Comparison of ENCODE assay signal across 1 cellular context in genomic region chr7:98034044-98035035, GRCh38.
TF ChIP-seq lines count a peak whose summit lies in the region.

No MANE protein-coding gene starts in this region.

TF ChIP-seq in SK-N-SH, 30 proteins besides CTCF, POLR2A, EP300 and RAD21 (continued from another document):
- TF ChIP-seq ZBTB33 (IDR thresholded peaks at IDR 0.05; ENCODE audit: borderline replicate concordance, low read depth) (no peak), RXRA (IDR thresholded peaks at IDR 0.05; ENCODE audit: borderline replicate concordance, low read depth) (no peak), MAX (IDR thresholded peaks at IDR 0.05; ENCODE audit: low read depth) (no peak), ELF1 (IDR thresholded peaks at IDR 0.05) (no peak), MXI1 (IDR thresholded peaks at IDR 0.05; ENCODE audit: low read depth, low read length) (no peak)
